21 cellular contexts compared by ENCODE assay signal in genomic region chr11:34970480-34970879, GRCh38. TPM values are rescaled to one million over a fixed set of nuclear protein-coding genes. Genes with fewer than 3 reads are reported as not detected.
DNase-seq lines count a peak whose midpoint lies in the region; ATAC-seq, FAIRE-seq and TF ChIP-seq lines count a peak whose summit lies in the region.
"Had no signal": no experiment of that assay in that cellular context is flagged by ENCODE, and none has a peak within 500 bp of the region (broad histone marks: within the 10 kb centered on the region; RNA-seq: fewer than 3 reads in every experiment).

No MANE protein-coding gene starts in this region.

- in situ Hi-C loops in IMR-90 (cut with MboI; ENCODE audit: low sequenced_read_pairs) (no loop called here), HepG2 (cut with HindIII; ENCODE audit: extremely low pct_ligation_motif_present, low pct_unique_long_range_greater_than_20kb) (no loop called here)

- no peak for TF ChIP-seq POLR2A in IMR-90 (IDR thresholded peaks at IDR 0.05; ENCODE audit: low read depth, low read length)
- no peak for TF ChIP-seq POLR2A in HepG2 (IDR thresholded peaks at IDR 0.05; ENCODE audit: insufficient read depth in 1 of 2, low read depth in 2 of 2, low read length in 2 of 2)

- TF ChIP-seq CTCF in IMR-90 (conservative IDR thresholded peaks at IDR 0.05; ENCODE audit: low read depth, low read length) (no peak), HepG2 (CRISPR knock-in tag; IDR thresholded peaks at IDR 0.05) (no peak)

- BruUV-seq in IMR-90 (replicated peaks; lab: Mats Ljungman, UMichigan), result no TSS peak
- TSS peak; percentile 13 for BruUV-seq in HepG2 (replicated peaks; lab: Mats Ljungman, UMichigan)

- H3K18ac ChIP-seq in IMR-90 (ENCODE audit: low read depth, low read length), result peak overlapping the region; percentile 20; the same call in 1 of the 2 replicates

- H2BK20ac ChIP-seq in IMR-90 (ENCODE audit: low read depth, low read length), result no peak overlapping the region

- H4K8ac ChIP-seq in IMR-90 (ENCODE audit: low read depth in 2 of 2, low read length in 2 of 2), result peak overlapping the region in 1 of 2 experiments; percentile 2; a peak in 1 of 4 replicates

- H3K4me3 ChIP-seq in IMR-90 (ENCODE audit: insufficient read depth, low read depth, low read length) (no peak overlapping the region), HepG2 (replicated peaks in 1 of 3; ENCODE audit: insufficient read depth in 1 of 3, low read depth in 2 of 3, low read length in 3 of 3) (no peak overlapping the region)
- H3K4me3 ChIP-seq: K562, SJSA1 had no signal

- intact Hi-C loops in IMR-90 (cut with micrococcal nuclease) (no loop called here), HepG2 (cut with micrococcal nuclease; ENCODE audit: unreplicated experiment) (no loop called here)

- H4K91ac ChIP-seq in IMR-90 (ENCODE audit: insufficient read depth, low read depth, low read length), result peak overlapping the region; percentile 55; the same call in 1 of the 2 replicates

- no peak overlapping the region for H2BK120ac ChIP-seq in IMR-90 (ENCODE audit: low read depth, low read length)

- H3K9me1 ChIP-seq in IMR-90 (ENCODE audit: insufficient read depth, low read length), result 0 out of 2 replicates have a peak, but pooled peaks cover 2% of the 10 kb centered on the region

- H3K27me3 ChIP-seq in IMR-90 (ENCODE audit: control insufficient read depth, insufficient read depth, low read length), result no peaks in the 10 kb centered on the region
- H3K27me3 ChIP-seq in HepG2 (ENCODE audit: control insufficient read depth in 1 of 2, insufficient read depth in 2 of 2, low read length in 2 of 2), result no peaks in the 10 kb centered on the region
- H3K27me3 ChIP-seq: SJSA1 had no signal

- peaks cover 4% of the 10 kb centered on the region for H3K4me1 ChIP-seq in IMR-90 (ENCODE audit: control insufficient read depth, insufficient read depth, low read length)
- peaks cover 21% of the 10 kb centered on the region for H3K4me1 ChIP-seq in HepG2 (ENCODE audit: insufficient read depth, low read length)

- peak overlapping the region; percentile 7 for H2BK5ac ChIP-seq in IMR-90 (ENCODE audit: low read depth, low read length, poor library complexity, severe bottlenecking)

- no peaks in the 10 kb centered on the region for H4K20me1 ChIP-seq in IMR-90 (ENCODE audit: insufficient read depth, low read length)
- H4K20me1 ChIP-seq in HepG2 (ENCODE audit: insufficient read depth, low read length), result no peaks in the 10 kb centered on the region

- DNase-seq in GM03348 (ENCODE audit: low spot score), result peak; percentile 14
- no peak for DNase-seq in IMR-90
- DNase-seq in HepG2 (ENCODE audit: low spot score), result no peak
- no peak for DNase-seq in NK-92 treated with Interleukin-12 subunit alpha and Interleukin-12 subunit beta, amount 100 ng/mL, for 24 hours (lab: John Stamatoyannopoulos, UW)
- DNase-seq in effector memory CD8-positive, alpha-beta T cell, result no peak
- DNase-seq in DMS114 treated with DMSO at 0.1 percent for 48 hours (lab: John Stamatoyannopoulos, UW; ENCODE audit: unreplicated experiment), result no peak
- no peak for DNase-seq in kidney glomerular epithelial cell (lab: John Stamatoyannopoulos, UW)
- DNase-seq: C1 segment of cervical spinal cord, DND-41, GOT3, NCI-H1105 treated with DMSO at 0.1 percent for 48 hours, NCI-H187, NCI-H2107, NCI-H510A treated with DMSO at 0.1 percent for 48 hours, NCI-H82, PC-3 had no signal

- no peaks in the 10 kb centered on the region for H3K79me2 ChIP-seq in HepG2 (ENCODE audit: insufficient read depth, low read length)

- H3K56ac ChIP-seq in IMR-90 (ENCODE audit: extremely low read depth, insufficient read depth, low read length), result no peak overlapping the region

- CTCF ChIA-PET in IMR-90 (lab: Yijun Ruan, JAX) (interaction anchor here (0.9 kb wide), 1 partner anchor 44 kb away, joined by 3 read pairs; no protein-coding TSS in a partner anchor), HepG2 (lab: Yijun Ruan, JAX; ENCODE audit: low intra/inter-chr PET ratio, low total read pairs) (no interaction called here)

- H3K27ac ChIP-seq in IMR-90 (ENCODE audit: insufficient read depth, low read length) (no peak overlapping the region), HepG2 (ENCODE audit: extremely low read length, insufficient read depth, low read length) (no peak overlapping the region)
- H3K27ac ChIP-seq: RWPE1, SJSA1 had no signal

- no peak overlapping the region for H4K5ac ChIP-seq in IMR-90 (ENCODE audit: low read depth, low read length)

- no peak for TF ChIP-seq EP300 in HepG2 (IDR thresholded peaks at IDR 0.05; ENCODE audit: low read depth in 2 of 2, low read length in 2 of 2)
- TF ChIP-seq EP300 in HepG2 (CRISPR knock-in tag; IDR thresholded peaks at IDR 0.05; ENCODE audit: borderline replicate concordance), result no peak

- no peak overlapping the region for H3K23ac ChIP-seq in IMR-90 (ENCODE audit: low read depth, low read length)

- POLR2A ChIA-PET in IMR-90 (lab: Charles Lee; ENCODE audit: unreplicated experiment) (interaction anchor here (1.0 kb wide), 1 partner anchor 171 kb away, joined by 4 read pairs; no protein-coding TSS in a partner anchor), HepG2 (lab: Yijun Ruan, JAX) (no interaction called here)

- no peaks in the 10 kb centered on the region for H3K27me3 Mint-ChIP-seq in effector memory CD8-positive, alpha-beta T cell

- no peak overlapping the region for H3K4me3 Mint-ChIP-seq in effector memory CD8-positive, alpha-beta T cell

- H3K9me3 ChIP-seq in IMR-90 (ENCODE audit: control insufficient read depth, insufficient read depth, low read length) (no peaks in the 10 kb centered on the region), HepG2 (ENCODE audit: low read length) (no peaks in the 10 kb centered on the region)
- H3K9me3 ChIP-seq: SJSA1 had no signal

- no peak overlapping the region for H2AFZ ChIP-seq in IMR-90 (replicated peaks; ENCODE audit: low read length, poor library complexity)
- no peak overlapping the region for H2AFZ ChIP-seq in HepG2 (ENCODE audit: low read length)

- TF ChIP-seq RAD21 in IMR-90 (IDR thresholded peaks at IDR 0.05; ENCODE audit: low read length), result no peak
- TF ChIP-seq RAD21 in HepG2 (CRISPR knock-in tag; IDR thresholded peaks at IDR 0.05), result no peak

- H3K4me2 ChIP-seq in IMR-90 (ENCODE audit: low read depth, low read length) (no peak overlapping the region), HepG2 (ENCODE audit: low read depth, low read length) (no peak overlapping the region)

- H3K9ac ChIP-seq in IMR-90 (ENCODE audit: low read depth, low read length) (no peak overlapping the region), HepG2 (ENCODE audit: insufficient read depth, low read depth, low read length) (no peak overlapping the region)

- no peak overlapping the region; the same call in 1 of the 2 replicates for H3K4ac ChIP-seq in IMR-90 (ENCODE audit: low read depth, low read length)

- H3K27ac Mint-ChIP-seq in effector memory CD8-positive, alpha-beta T cell, result no peak overlapping the region

- H3K4me1 Mint-ChIP-seq in effector memory CD8-positive, alpha-beta T cell (ENCODE audit: low read depth in 2 of 2), result no peaks in the 10 kb centered on the region

- H2AK5ac ChIP-seq in IMR-90 (ENCODE audit: low read depth, low read length), result no peak overlapping the region

- H3K79me1 ChIP-seq in IMR-90 (ENCODE audit: low read depth in 1 of 2, low read length in 2 of 2), result peaks cover 9 to 22% of the 10 kb centered on the region in 2 experiments

- no peak for ATAC-seq in IMR-90 (ENCODE audit: low read depth)
- ATAC-seq in HepG2, result no peak
- ATAC-seq in effector memory CD8-positive, alpha-beta T cell (replicated peaks), result no peak
- ATAC-seq: HCT116, K562, PC-3 had no signal

- H2AK9ac ChIP-seq in IMR-90 (replicated peaks; ENCODE audit: low read depth, low read length, poor library complexity), result no peak overlapping the region

- peaks cover 52% of the 10 kb centered on the region for H3K36me3 Mint-ChIP-seq in effector memory CD8-positive, alpha-beta T cell (ENCODE audit: insufficient read depth)

- H3K14ac ChIP-seq in IMR-90 (replicated peaks; ENCODE audit: low read depth, low read length), result no peak overlapping the region

- dilution Hi-C loops in IMR-90 (cut with HindIII; ENCODE audit: low sequenced_read_pairs, unreplicated experiment), result no loop called here

- FAIRE-seq in endometrium (lab: Jason Lieb, UNC), result peak; percentile 48
- no peak for FAIRE-seq in HepG2 (lab: Jason Lieb, UNC)
- FAIRE-seq: K562 had no signal

- no peaks in the 10 kb centered on the region for H3K9me3 Mint-ChIP-seq in effector memory CD8-positive, alpha-beta T cell

- no peak overlapping the region for H2BK15ac ChIP-seq in IMR-90 (ENCODE audit: low read depth, low read length)

- peaks cover 14% of the 10 kb centered on the region for H3K36me3 ChIP-seq in IMR-90 (ENCODE audit: control insufficient read depth, insufficient read depth, low read length)
- peaks cover 2 to 69% of the 10 kb centered on the region in 2 experiments for H3K36me3 ChIP-seq in HepG2 (replicated peaks in 1 of 2; ENCODE audit: control insufficient read depth in 1 of 2, insufficient read depth in 2 of 2, low read length in 2 of 2)

RNA-seq across cellular contexts. Expression of gene PDHX, which starts 54.1 kb away (rescaled TPM):
- total RNA-seq in IMR-90 (2012; rRNA removed) (26.7 and 37.2 TPM in 2 replicates), HepG2 (2016; rRNA removed; fragmentation: Illumina TruSeq; extraction: Trizol) (73.8 and 106 TPM in 2 replicates)
- polyA plus RNA-seq in IMR-90 (2012; rRNA removed) (18.6 and 19.8 TPM in 2 replicates), HepG2 (2011; rRNA removed) (32.9 and 41.0 TPM in 2 replicates)
- polyA plus RNA-seq in IMR-90 (2012; cell fraction: cytosol; rRNA removed), result 6.4 and 6.9 TPM in 2 replicates
- 5.5 and 20.4 TPM in 2 replicates for polyA plus RNA-seq in IMR-90 (2012; cell fraction: nucleus; rRNA removed; ENCODE audit: low replicate concordance)
- 41.6 and 44.1 TPM in 2 replicates for total RNA-seq in HepG2 (2016; cell fraction: cytosol; rRNA removed; fragmentation: Illumina TruSeq; extraction: Trizol; ENCODE audit: low read depth)
- total RNA-seq in HepG2 (2016; cell fraction: insoluble cytoplasmic fraction; rRNA removed; fragmentation: Illumina TruSeq; extraction: Trizol), result 72.5 and 104 TPM in 2 replicates
- 37.7 and 42.3 TPM in 2 replicates for total RNA-seq in HepG2 (2016; cell fraction: membrane; rRNA removed; fragmentation: Illumina TruSeq; extraction: Trizol)
- total RNA-seq in HepG2 (2016; cell fraction: nucleus; rRNA removed; fragmentation: Illumina TruSeq; extraction: Trizol), result 43.0 and 44.2 TPM in 2 replicates
- 24.4 and 27.6 TPM in 2 replicates for polyA plus RNA-seq in HepG2 (2011; cell fraction: cytosol; rRNA removed)
- 15.3 and 16.3 TPM in 2 replicates for polyA plus RNA-seq in HepG2 (2011; cell fraction: nucleus; rRNA removed)
- 35.7 and 57.8 TPM in 2 replicates for polyA plus RNA-seq in HepG2 (2012)
- 6.3 and 6.7 TPM in 2 replicates for polyA plus RNA-seq in HepG2 (2016; cell fraction: cytosol; fragmentation: Illumina TruSeq; extraction: Trizol; ENCODE audit: low read depth)
- polyA plus RNA-seq in HepG2 (2016; cell fraction: insoluble cytoplasmic fraction; fragmentation: Illumina TruSeq; extraction: Trizol; ENCODE audit: low read depth), result 95.4 and 97.5 TPM in 2 replicates
- 14.4 and 16.3 TPM in 2 replicates for polyA plus RNA-seq in HepG2 (2016; cell fraction: membrane; fragmentation: Illumina TruSeq; extraction: Trizol; ENCODE audit: low read depth)
- polyA plus RNA-seq in HepG2 (2016; cell fraction: nucleus; fragmentation: Illumina TruSeq; extraction: Trizol; ENCODE audit: insufficient read depth, low read depth), result 43.7 and 45.9 TPM in 2 replicates
- 30.6 and 40.4 TPM in 2 replicates for polyA minus RNA-seq in HepG2 (2011; rRNA and poly(A)+ RNA removed; ENCODE audit: low replicate concordance)
- polyA minus RNA-seq in HepG2 (2011; cell fraction: cytosol; rRNA and poly(A)+ RNA removed), result 38.4 and 43.3 TPM in 2 replicates
- 67.5 and 80.9 TPM in 2 replicates for polyA minus RNA-seq in HepG2 (2011; cell fraction: nucleus; rRNA and poly(A)+ RNA removed)

RNA-seq across cellular contexts. Expression of gene APIP, which starts 54.3 kb away (rescaled TPM):
- total RNA-seq in IMR-90 (2012; rRNA removed), result 9.9 and 23.1 TPM in 2 replicates
- polyA plus RNA-seq in IMR-90 (2012; rRNA removed), result 13.9 and 16.6 TPM in 2 replicates
- 3.9 and 4.0 TPM in 2 replicates for polyA plus RNA-seq in IMR-90 (2012; cell fraction: cytosol; rRNA removed)
- polyA plus RNA-seq in IMR-90 (2012; cell fraction: nucleus; rRNA removed; ENCODE audit: low replicate concordance), result 1.5 and 13.2 TPM in 2 replicates
- total RNA-seq in HepG2 (2016; rRNA removed; fragmentation: Illumina TruSeq; extraction: Trizol), result 31.0 and 41.8 TPM in 2 replicates
- 9.9 and 10.1 TPM in 2 replicates for total RNA-seq in HepG2 (2016; cell fraction: cytosol; rRNA removed; fragmentation: Illumina TruSeq; extraction: Trizol; ENCODE audit: low read depth)
- 31.4 and 48.5 TPM in 2 replicates for total RNA-seq in HepG2 (2016; cell fraction: insoluble cytoplasmic fraction; rRNA removed; fragmentation: Illumina TruSeq; extraction: Trizol)
- total RNA-seq in HepG2 (2016; cell fraction: membrane; rRNA removed; fragmentation: Illumina TruSeq; extraction: Trizol), result 14.2 and 15.9 TPM in 2 replicates
- total RNA-seq in HepG2 (2016; cell fraction: nucleus; rRNA removed; fragmentation: Illumina TruSeq; extraction: Trizol), result 15.4 and 16.1 TPM in 2 replicates
- polyA plus RNA-seq in HepG2 (2011; rRNA removed), result 10.9 and 16.9 TPM in 2 replicates
- polyA plus RNA-seq in HepG2 (2011; cell fraction: cytosol; rRNA removed), result 10.8 and 10.9 TPM in 2 replicates
- 2.8 and 5.2 TPM in 2 replicates for polyA plus RNA-seq in HepG2 (2011; cell fraction: nucleus; rRNA removed)
- polyA plus RNA-seq in HepG2 (2012), result 17.8 and 20.5 TPM in 2 replicates
- 7.2 and 8.5 TPM in 2 replicates for polyA plus RNA-seq in HepG2 (2016; cell fraction: cytosol; fragmentation: Illumina TruSeq; extraction: Trizol; ENCODE audit: low read depth)
- polyA plus RNA-seq in HepG2 (2016; cell fraction: insoluble cytoplasmic fraction; fragmentation: Illumina TruSeq; extraction: Trizol; ENCODE audit: low read depth), result 65.8 and 75.5 TPM in 2 replicates
- 14.5 and 15.3 TPM in 2 replicates for polyA plus RNA-seq in HepG2 (2016; cell fraction: membrane; fragmentation: Illumina TruSeq; extraction: Trizol; ENCODE audit: low read depth)
- polyA plus RNA-seq in HepG2 (2016; cell fraction: nucleus; fragmentation: Illumina TruSeq; extraction: Trizol; ENCODE audit: insufficient read depth, low read depth), result 26.8 and 31.3 TPM in 2 replicates
- 3.3 and 3.6 TPM in 2 replicates for polyA minus RNA-seq in HepG2 (2011; rRNA and poly(A)+ RNA removed; ENCODE audit: low replicate concordance)
- polyA minus RNA-seq in HepG2 (2011; cell fraction: cytosol; rRNA and poly(A)+ RNA removed), result 5.6 and 6.0 TPM in 2 replicates
- polyA minus RNA-seq in HepG2 (2011; cell fraction: nucleus; rRNA and poly(A)+ RNA removed), result 3.0 and 5.3 TPM in 2 replicates
